In genomic region chr7:157277568-157277967, GRCh38 we compare ENCODE assay signal across 8 cellular contexts. TPM values are rescaled to one million over a fixed set of nuclear protein-coding genes. Genes with fewer than 3 reads are reported as not detected.
DNase-seq lines count a peak whose midpoint lies in the region; ATAC-seq, FAIRE-seq and TF ChIP-seq lines count a peak whose summit lies in the region.
"Not testable (repeated sequence)": the region's sequence is repeated elsewhere in the genome, so short reads cannot be mapped to it uniquely, and the experiment has no call there.

No MANE protein-coding gene starts in this region.

- CTCF ChIA-PET in Caco-2 (lab: Charles Lee): not testable (repeated sequence)
- CTCF ChIA-PET in SK-N-SH (lab: Yijun Ruan, JAX): interaction anchor here (0.7 kb wide), 1 partner anchor 10 kb away, joined by 3 read pairs; no protein-coding TSS in a partner anchor

- H3K27me3 ChIP-seq in BE2C: peaks cover 20% of the 10 kb centered on the region
- not testable (repeated sequence) for H3K27me3 ChIP-seq in Caco-2 (replicated peaks; ENCODE audit: control insufficient read depth, insufficient read depth, low read length); SK-N-SH (ENCODE audit: insufficient read depth)

- H3K4me1 ChIP-seq in BE2C (peaks cover 19% of the 10 kb centered on the region), Caco-2 (peaks cover 18% of the 10 kb centered on the region), SK-N-SH (ENCODE audit: control insufficient read depth in 1 of 2, insufficient read depth in 2 of 2, low read depth in 1 of 2, low read length in 1 of 2) (peaks cover 17 to 24% of the 10 kb centered on the region in 2 experiments; a peak in 3 of 4 replicates)
- H3K4me1 ChIP-seq in kidney (ENCODE audit: control insufficient read depth in 1 of 2, insufficient read depth in 1 of 2, low read depth in 1 of 2, low read length in 2 of 2): not testable (repeated sequence)

- not testable (repeated sequence) for H3K9me3 ChIP-seq in BE2C; Caco-2; SK-N-SH; kidney (ENCODE audit: control insufficient read depth in 1 of 2, low read length in 2 of 2)

- H3K27me3 Mint-ChIP-seq in Caco-2 (ENCODE audit: insufficient read depth, unreplicated experiment); activated T-helper 1 cell treated with anti-CD3 and anti-CD28 coated beads, Interleukin-12 subunit alpha, Interleukin-12 subunit beta, Interleukin-2, Interleukin-4 antibody, amounts not matched to agents 30 ng/mL and 10 ng/mL and 1 ng/mL, durations not matched to agents 14 hours and 24 hours and 36 hours (ENCODE audit: insufficient read depth); natural killer cell treated with Interleukin-12 subunit alpha and Interleukin-12 subunit beta and Interleukin-15 and Interleukin-18, amount 100 ng/mL, for 72 hours: not testable (repeated sequence)
- H3K27me3 Mint-ChIP-seq in dendritic cell treated with granulocyte-macrophage colony-stimulating factor and Interleukin-4, amounts not matched to agents 40 ng/mL and 50 ng/mL, for 4 days: peaks cover 13% of the 10 kb centered on the region

- H3K4me3 ChIP-seq in BE2C (ENCODE audit: low read depth, low read length) (peak overlapping the region; percentile 47), SK-N-SH (ENCODE audit: low read depth in 2 of 2, low read length in 1 of 2) (peak overlapping the region; percentile 31 to 46; a peak in 3 of 4 replicates)
- not testable (repeated sequence) for H3K4me3 ChIP-seq in Caco-2 (ENCODE audit: low read depth, low read length); kidney (ENCODE audit: low read length in 2 of 2)

- H3K9me2 ChIP-seq in SK-N-SH: not testable (repeated sequence)

- peaks cover 14% of the 10 kb centered on the region for H3F3A ChIP-seq in SK-N-SH (replicated peaks; ENCODE audit: insufficient read depth)

- H3K36me3 Mint-ChIP-seq in Caco-2 (ENCODE audit: insufficient read depth, unreplicated experiment): peaks cover 24% of the 10 kb centered on the region
- not testable (repeated sequence) for H3K36me3 Mint-ChIP-seq in activated T-helper 1 cell treated with anti-CD3 and anti-CD28 coated beads, Interleukin-12 subunit alpha, Interleukin-12 subunit beta, Interleukin-2, Interleukin-4 antibody, amounts not matched to agents 30 ng/mL and 10 ng/mL and 1 ng/mL, durations not matched to agents 14 hours and 24 hours and 36 hours (ENCODE audit: low read depth); dendritic cell treated with granulocyte-macrophage colony-stimulating factor and Interleukin-4, amounts not matched to agents 40 ng/mL and 50 ng/mL, for 4 days (ENCODE audit: low read depth); natural killer cell treated with Interleukin-12 subunit alpha and Interleukin-12 subunit beta and Interleukin-15 and Interleukin-18, amount 100 ng/mL, for 72 hours; stimulated activated effector memory CD8-positive, alpha-beta T cell treated with anti-CD3 and anti-CD28 coated beads, Interleukin-12 subunit alpha, Interleukin-12 subunit beta, amount 100 ng/mL, for 72 hours

- not testable (repeated sequence) for H3K9me3 Mint-ChIP-seq in Caco-2 (ENCODE audit: unreplicated experiment); activated T-helper 1 cell treated with anti-CD3 and anti-CD28 coated beads, Interleukin-12 subunit alpha, Interleukin-12 subunit beta, Interleukin-2, Interleukin-4 antibody, amounts not matched to agents 30 ng/mL and 10 ng/mL and 1 ng/mL, durations not matched to agents 14 hours and 24 hours and 36 hours; dendritic cell treated with granulocyte-macrophage colony-stimulating factor and Interleukin-4, amounts not matched to agents 40 ng/mL and 50 ng/mL, for 4 days; natural killer cell treated with Interleukin-12 subunit alpha and Interleukin-12 subunit beta and Interleukin-15 and Interleukin-18, amount 100 ng/mL, for 72 hours; stimulated activated effector memory CD8-positive, alpha-beta T cell treated with anti-CD3 and anti-CD28 coated beads, Interleukin-12 subunit alpha, Interleukin-12 subunit beta, amount 100 ng/mL, for 72 hours

- peak overlapping the region; percentile 70 for H3K4me3 Mint-ChIP-seq in Caco-2 (ENCODE audit: unreplicated experiment)
- not testable (repeated sequence) for H3K4me3 Mint-ChIP-seq in activated T-helper 1 cell treated with anti-CD3 and anti-CD28 coated beads, Interleukin-12 subunit alpha, Interleukin-12 subunit beta, Interleukin-2, Interleukin-4 antibody, amounts not matched to agents 30 ng/mL and 10 ng/mL and 1 ng/mL, durations not matched to agents 14 hours and 24 hours and 36 hours; dendritic cell treated with granulocyte-macrophage colony-stimulating factor and Interleukin-4, amounts not matched to agents 40 ng/mL and 50 ng/mL, for 4 days
- peak overlapping the region; percentile 34 for H3K4me3 Mint-ChIP-seq in natural killer cell treated with Interleukin-12 subunit alpha and Interleukin-12 subunit beta and Interleukin-15 and Interleukin-18, amount 100 ng/mL, for 72 hours
- H3K4me3 Mint-ChIP-seq in stimulated activated effector memory CD8-positive, alpha-beta T cell treated with anti-CD3 and anti-CD28 coated beads, Interleukin-12 subunit alpha, Interleukin-12 subunit beta, amount 100 ng/mL, for 72 hours: peak overlapping the region; percentile 13

- not testable (repeated sequence) for BruUV-seq in Caco-2 (replicated peaks; lab: Mats Ljungman, UMichigan)

- not testable (repeated sequence) for DNase-seq in BE2C; Caco-2; SK-N-SH; activated T-helper 1 cell treated with anti-CD3 and anti-CD28 coated beads, Interleukin-12 subunit alpha, Interleukin-12 subunit beta, Interleukin-2, Interleukin-4 antibody, amounts not matched to agents 30 ng/mL and 10 ng/mL and 1 ng/mL, durations not matched to agents 14 hours and 24 hours and 36 hours (ENCODE audit: low spot score); natural killer cell treated with Interleukin-12 subunit alpha and Interleukin-12 subunit beta and Interleukin-15 and Interleukin-18, amount 100 ng/mL, for 72 hours (ENCODE audit: low spot score); stimulated activated effector memory CD8-positive, alpha-beta T cell treated with anti-CD3 and anti-CD28 coated beads, Interleukin-12 subunit alpha, Interleukin-12 subunit beta, amount 100 ng/mL, for 72 hours (ENCODE audit: low spot score in 2 of 2)
- peak; percentile 21 for DNase-seq in kidney

- not testable (repeated sequence) for H4K20me1 ChIP-seq in SK-N-SH (ENCODE audit: insufficient read depth)

- ATAC-seq in natural killer cell treated with Interleukin-12 subunit alpha and Interleukin-12 subunit beta and Interleukin-15 and Interleukin-18, amount 100 ng/mL, for 72 hours; stimulated activated effector memory CD8-positive, alpha-beta T cell treated with anti-CD3 and anti-CD28 coated beads, Interleukin-12 subunit alpha, Interleukin-12 subunit beta, amount 100 ng/mL, for 72 hours: not testable (repeated sequence)

- intact Hi-C loops in Caco-2 (cut with micrococcal nuclease; ENCODE audit: unreplicated experiment): loop anchor here (2.0 kb wide), 1 partner anchor 109 kb away; no protein-coding TSS in a partner anchor
- intact Hi-C loops in activated T-helper 1 cell treated with anti-CD3 and anti-CD28 coated beads, Interleukin-12 subunit alpha, Interleukin-12 subunit beta, Interleukin-2, Interleukin-4 antibody, amounts not matched to agents 30 ng/mL and 10 ng/mL and 1 ng/mL, durations not matched to agents 14 hours and 24 hours and 36 hours (cut with micrococcal nuclease); dendritic cell treated with granulocyte-macrophage colony-stimulating factor and Interleukin-4, amounts not matched to agents 40 ng/mL and 50 ng/mL, for 4 days (cut with micrococcal nuclease); kidney (cut with DNase I): not testable (repeated sequence)

- not testable (repeated sequence) for H3K4me1 Mint-ChIP-seq in Caco-2 (ENCODE audit: low read depth, unreplicated experiment)
- H3K4me1 Mint-ChIP-seq in activated T-helper 1 cell treated with anti-CD3 and anti-CD28 coated beads, Interleukin-12 subunit alpha, Interleukin-12 subunit beta, Interleukin-2, Interleukin-4 antibody, amounts not matched to agents 30 ng/mL and 10 ng/mL and 1 ng/mL, durations not matched to agents 14 hours and 24 hours and 36 hours (ENCODE audit: low read depth): peaks cover 14% of the 10 kb centered on the region
- H3K4me1 Mint-ChIP-seq in dendritic cell treated with granulocyte-macrophage colony-stimulating factor and Interleukin-4, amounts not matched to agents 40 ng/mL and 50 ng/mL, for 4 days (ENCODE audit: low read depth): peaks cover 84% of the 10 kb centered on the region
- H3K4me1 Mint-ChIP-seq in natural killer cell treated with Interleukin-12 subunit alpha and Interleukin-12 subunit beta and Interleukin-15 and Interleukin-18, amount 100 ng/mL, for 72 hours (ENCODE audit: low read depth in 2 of 2): peaks cover 33 to 37% of the 10 kb centered on the region in 2 donors
- peaks cover 31% of the 10 kb centered on the region for H3K4me1 Mint-ChIP-seq in stimulated activated effector memory CD8-positive, alpha-beta T cell treated with anti-CD3 and anti-CD28 coated beads, Interleukin-12 subunit alpha, Interleukin-12 subunit beta, amount 100 ng/mL, for 72 hours

- peak overlapping the region; percentile 80 for H3K4me2 ChIP-seq in SK-N-SH

- not testable (repeated sequence) for TF ChIP-seq CTCF in BE2C (IDR thresholded peaks at IDR 0.05; ENCODE audit: low read depth, low read length); Caco-2 (IDR thresholded peaks at IDR 0.05; ENCODE audit: insufficient read depth in 1 of 2, low read depth in 1 of 2, low read length in 1 of 2, severe bottlenecking in 1 of 2, unreplicated experiment in 1 of 2); SK-N-SH (IDR thresholded peaks at IDR 0.05); kidney (IDR thresholded peaks at IDR 0.05; ENCODE audit: borderline replicate concordance, extremely low read depth, insufficient read depth)

- peak overlapping the region; percentile 74; the same call in 1 of the 2 replicates for H3K9ac ChIP-seq in SK-N-SH
- H3K9ac ChIP-seq in kidney (ENCODE audit: low read length in 2 of 2): not testable (repeated sequence)

- not testable (repeated sequence) for H3K79me2 ChIP-seq in SK-N-SH (ENCODE audit: insufficient read depth)

- not testable (repeated sequence) for H3K36me3 ChIP-seq in BE2C; Caco-2 (ENCODE audit: control insufficient read depth, insufficient read depth, low read length); SK-N-SH (replicated peaks in 1 of 2; ENCODE audit: control insufficient read depth in 1 of 2, insufficient read depth in 2 of 2, low read length in 1 of 2); kidney (ENCODE audit: control insufficient read depth in 1 of 2, insufficient read depth in 2 of 2, low read length in 2 of 2)

- TF ChIP-seq EP300 in SK-N-SH (IDR thresholded peaks at IDR 0.05; ENCODE audit: borderline replicate concordance in 1 of 2, low read depth in 1 of 2, low read length in 1 of 2): not testable (repeated sequence)

- FAIRE-seq in kidney (lab: Jason Lieb, UNC): not testable (repeated sequence)

- not testable (repeated sequence) for TF ChIP-seq RAD21 in SK-N-SH (IDR thresholded peaks at IDR 0.05; ENCODE audit: low read length)

- POLR2A ChIA-PET in Caco-2 (lab: Charles Lee): not testable (repeated sequence)
- POLR2A ChIA-PET in SK-N-SH (lab: Yijun Ruan, JAX): interaction anchor here (0.9 to 1.1 kb wide), 2 partner anchors 11 to 328 kb away, joined by 3 read pairs; partner anchors contain the start of gene NOM1

- H2AFZ ChIP-seq in SK-N-SH (ENCODE audit: low read depth): peak overlapping the region; percentile 95; the same call in 1 of the 2 replicates

- 31% methylated on average over 12 of the region's 12 CpGs for WGBS in SK-N-SH (ENCODE audit: low lambda C conversion rate)

- H3K27ac Mint-ChIP-seq in Caco-2 (ENCODE audit: unreplicated experiment): not testable (repeated sequence)
- peak overlapping the region; percentile 12 for H3K27ac Mint-ChIP-seq in activated T-helper 1 cell treated with anti-CD3 and anti-CD28 coated beads, Interleukin-12 subunit alpha, Interleukin-12 subunit beta, Interleukin-2, Interleukin-4 antibody, amounts not matched to agents 30 ng/mL and 10 ng/mL and 1 ng/mL, durations not matched to agents 14 hours and 24 hours and 36 hours
- H3K27ac Mint-ChIP-seq in dendritic cell treated with granulocyte-macrophage colony-stimulating factor and Interleukin-4, amounts not matched to agents 40 ng/mL and 50 ng/mL, for 4 days: peak overlapping the region; percentile 83
- peak overlapping the region; percentile 84 to 90 for H3K27ac Mint-ChIP-seq in natural killer cell treated with Interleukin-12 subunit alpha and Interleukin-12 subunit beta and Interleukin-15 and Interleukin-18, amount 100 ng/mL, for 72 hours
- H3K27ac Mint-ChIP-seq in stimulated activated effector memory CD8-positive, alpha-beta T cell treated with anti-CD3 and anti-CD28 coated beads, Interleukin-12 subunit alpha, Interleukin-12 subunit beta, amount 100 ng/mL, for 72 hours: peak overlapping the region; percentile 85

- peak overlapping the region; percentile 86 to 89 for H3K27ac ChIP-seq in SK-N-SH (ENCODE audit: low read depth in 2 of 2, low read length in 1 of 2)
- not testable (repeated sequence) for H3K27ac ChIP-seq in kidney (ENCODE audit: low read depth in 2 of 2, low read length in 2 of 2)

RNA-seq across cellular contexts. Expression of gene DNAJB6, which starts 59.2 kb away (rescaled TPM):
- 178 TPM for polyA plus RNA-seq in BE2C (2012; ENCODE audit: insufficient read depth, insufficient read length, low read depth)
- total RNA-seq in Caco-2 (2022) (108 and 113 TPM in 2 replicates), kidney (74.5 TPM)
- polyA plus RNA-seq in SK-N-SH (2012; rRNA removed) (176 and 185 TPM in 2 replicates), kidney (ENCODE audit: insufficient read depth, low read depth, low replicate concordance) (86.8 TPM)
- polyA plus RNA-seq in SK-N-SH (2012; cell fraction: cytosol; rRNA removed): 211 and 219 TPM in 2 replicates
- 138 and 185 TPM in 2 replicates for polyA plus RNA-seq in SK-N-SH (2012; cell fraction: nucleus; rRNA removed)
- 127 and 137 TPM in 2 replicates for total RNA-seq in activated T-helper 1 cell treated with anti-CD3 and anti-CD28 coated beads, Interleukin-12 subunit alpha, Interleukin-12 subunit beta, Interleukin-2, Interleukin-4 antibody, amounts not matched to agents 30 ng/mL and 10 ng/mL and 1 ng/mL, durations not matched to agents 14 hours and 24 hours and 36 hours
- 100 to 1,000 TPM; 139 to 145 TPM for total RNA-seq in natural killer cell treated with Interleukin-12 subunit alpha and Interleukin-12 subunit beta and Interleukin-15 and Interleukin-18, amount 100 ng/mL, for 72 hours
